Comparison of ENCODE assay signal across 8 cellular contexts in the genomic region with DNA sequence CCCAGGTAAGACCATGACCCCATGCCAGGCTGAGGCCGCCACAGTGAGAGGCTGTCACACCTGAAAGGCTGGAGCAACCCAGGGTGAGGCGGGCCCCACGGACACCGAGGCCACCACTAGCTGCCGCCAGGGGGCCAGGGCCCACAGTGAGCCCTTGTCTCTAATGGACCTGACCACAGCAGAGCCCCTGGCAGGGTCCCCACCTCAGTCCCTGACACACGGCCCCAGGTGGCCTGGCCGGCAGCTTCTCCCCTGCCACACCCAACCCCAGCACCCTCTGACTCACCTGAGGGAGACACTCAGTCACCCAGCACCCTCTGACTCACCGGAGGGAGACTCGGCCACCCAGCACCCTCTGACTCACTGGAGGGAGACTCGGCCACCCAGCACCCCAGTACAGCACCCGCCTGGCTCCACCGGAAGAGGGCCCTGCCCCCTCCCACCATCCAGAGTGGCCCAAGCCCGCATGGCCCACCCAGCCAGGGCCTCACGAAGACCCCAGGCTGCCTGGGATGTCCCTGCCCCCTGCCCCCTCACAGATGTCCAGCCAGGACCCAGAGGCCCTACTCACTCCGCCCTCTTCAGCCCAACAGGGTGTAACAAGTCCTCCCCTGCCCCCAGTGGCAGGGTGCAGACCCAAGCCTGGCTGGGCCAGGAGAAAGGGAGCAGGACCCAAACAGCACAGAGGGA. TPM values are rescaled to one million over a fixed set of nuclear protein-coding genes. Genes with fewer than 3 reads are reported as not detected.
DNase-seq lines count a peak whose midpoint lies in the region; ATAC-seq and TF ChIP-seq lines count a peak whose summit lies in the region.

No MANE protein-coding gene starts in this region.

- H3K4me2 ChIP-seq in SU-DHL-6 (ENCODE audit: low read depth, low read length, poor library complexity, severe bottlenecking): no peak overlapping the region

- no peak overlapping the region for H3K4me3 ChIP-seq in HEK293 (ENCODE audit: low read depth, low read length)
- H3K4me3 ChIP-seq in SU-DHL-6 (ENCODE audit: insufficient read depth, low read length, poor library complexity, severe bottlenecking): no peak overlapping the region
- peak overlapping the region; percentile 8 to 89 (median 28) for H3K4me3 ChIP-seq in esophagus squamous epithelium
- H3K4me3 ChIP-seq in tibial artery: no peak overlapping the region

- no peak overlapping the region for H3K4me3 Mint-ChIP-seq in natural killer cell treated with Interleukin-12 subunit alpha and Interleukin-12 subunit beta and Interleukin-15 and Interleukin-18, amount 100 ng/mL, for 72 hours

- intact Hi-C loops in esophagus squamous epithelium (cut with DNase I) (no loop called here), tibial artery (cut with DNase I; ENCODE audit: low total_unique reads) (no loop called here)

- no peak for DNase-seq in esophagus squamous epithelium (lab: John Stamatoyannopoulos, UW)
- DNase-seq in stimulated activated CD4-positive, alpha-beta T cell treated with anti-CD3 and anti-CD28 coated beads, Interleukin-2, amount 100 ng/mL, for 4 hours (ENCODE audit: low read depth): peak; percentile 54
- no peak for DNase-seq in natural killer cell treated with Interleukin-12 subunit alpha and Interleukin-12 subunit beta and Interleukin-15 and Interleukin-18, amount 100 ng/mL, for 72 hours (ENCODE audit: low spot score)
- no peak for DNase-seq in tibial artery
- no peak for DNase-seq in DMS 273 (lab: John Stamatoyannopoulos, UW; ENCODE audit: unreplicated experiment)
- no peak for DNase-seq in NCI-H1105 treated with DMSO at 0.1 percent for 48 hours (lab: John Stamatoyannopoulos, UW)

- POLR2A ChIA-PET in HEK293 (lab: Yijun Ruan, JAX): interaction anchor here (1.0 kb wide), 1 partner anchor 10 kb away, joined by 3 read pairs; no protein-coding TSS in a partner anchor

- no peaks in the 10 kb centered on the region for H3K9me2 ChIP-seq in SU-DHL-6 (replicated peaks; ENCODE audit: insufficient read depth, low read length)

- no peak overlapping the region for H2AFZ ChIP-seq in SU-DHL-6 (ENCODE audit: low read depth, low read length, severe bottlenecking)

- H3K36me3 Mint-ChIP-seq in natural killer cell treated with Interleukin-12 subunit alpha and Interleukin-12 subunit beta and Interleukin-15 and Interleukin-18, amount 100 ng/mL, for 72 hours: no peaks in the 10 kb centered on the region

- H3K27ac Mint-ChIP-seq in natural killer cell treated with Interleukin-12 subunit alpha and Interleukin-12 subunit beta and Interleukin-15 and Interleukin-18, amount 100 ng/mL, for 72 hours: no peak overlapping the region

- H3K27me3 Mint-ChIP-seq in natural killer cell treated with Interleukin-12 subunit alpha and Interleukin-12 subunit beta and Interleukin-15 and Interleukin-18, amount 100 ng/mL, for 72 hours: no peaks in the 10 kb centered on the region

- TF ChIP-seq CTCF in HEK293 (tag by site-specific recombination; IDR thresholded peaks at IDR 0.05): peak; percentile 41
- peak; percentile 35 for TF ChIP-seq CTCF in SU-DHL-6 (IDR thresholded peaks at IDR 0.05; ENCODE audit: insufficient read depth, low read length, poor library complexity, severe bottlenecking)
- peak in 4 of 6 experiments; percentile 24 to 40 (median 32) for TF ChIP-seq CTCF in esophagus squamous epithelium (IDR thresholded peaks at IDR 0.05)
- no peak for TF ChIP-seq CTCF in tibial artery (IDR thresholded peaks at IDR 0.05)

- CTCF ChIA-PET in HEK293 (lab: Yijun Ruan, JAX): interaction anchor here (0.6 to 1.0 kb wide), 6 partner anchors 18 to 257 kb away, joined by 3 to 5 read pairs (median 3); no protein-coding TSS in a partner anchor

- H3K4me1 ChIP-seq in HEK293 (ENCODE audit: control insufficient read depth, insufficient read depth, low read length): peaks cover 7% of the 10 kb centered on the region
- peaks cover 40 to 64% (median 50%) of the 10 kb centered on the region in 3 donors for H3K4me1 ChIP-seq in esophagus squamous epithelium
- H3K4me1 ChIP-seq in tibial artery: peaks cover 0 to 50% (median 34%) of the 10 kb centered on the region in 4 donors

- TF ChIP-seq POLR2A in esophagus squamous epithelium (IDR thresholded peaks at IDR 0.05): no peak

- peaks cover 6% of the 10 kb centered on the region; the same call in 1 of the 2 replicates for H3K79me2 ChIP-seq in SU-DHL-6 (ENCODE audit: insufficient read depth, low read length)

- H3K27ac ChIP-seq in HEK293 (ENCODE audit: extremely low read depth, low read depth, low read length) (0 out of 2 replicates have a peak overlapping the region, but pooled peaks have one; percentile 5), SU-DHL-6 (ENCODE audit: low read depth, low read length) (no peak overlapping the region), esophagus squamous epithelium (peak overlapping the region; percentile 92 to 95 (median 94)), tibial artery (no peak overlapping the region)

- H3K9me3 ChIP-seq in HEK293 (ENCODE audit: control insufficient read depth, insufficient read depth, low read depth, low read length) (no peaks in the 10 kb centered on the region), SU-DHL-6 (ENCODE audit: insufficient read depth, low read length) (no peaks in the 10 kb centered on the region), esophagus squamous epithelium (no peaks in the 10 kb centered on the region), tibial artery (no peaks in the 10 kb centered on the region)

- H3K9me3 Mint-ChIP-seq in natural killer cell treated with Interleukin-12 subunit alpha and Interleukin-12 subunit beta and Interleukin-15 and Interleukin-18, amount 100 ng/mL, for 72 hours: no peaks in the 10 kb centered on the region

- H4K20me1 ChIP-seq in SU-DHL-6 (ENCODE audit: low read depth, low read length): no peaks in the 10 kb centered on the region

- no peaks in the 10 kb centered on the region for H3K27me3 ChIP-seq in SU-DHL-6 (ENCODE audit: low read length)
- H3K27me3 ChIP-seq in esophagus squamous epithelium: no peaks in the 10 kb centered on the region
- no peaks in the 10 kb centered on the region for H3K27me3 ChIP-seq in tibial artery

- WGBS in esophagus squamous epithelium, 2 donors: 30 to 76% methylated on average over 6 to 9 of the region's 15 CpGs

- H3K36me3 ChIP-seq in HEK293 (ENCODE audit: control insufficient read depth in 2 of 2, insufficient read depth in 1 of 2, low read length in 2 of 2) (peaks cover 0 to 49% of the 10 kb centered on the region in 2 experiments; a peak in 2 of 3 replicates), SU-DHL-6 (ENCODE audit: low read length) (no peaks in the 10 kb centered on the region), esophagus squamous epithelium (peaks cover 0 to 28% (median 17%) of the 10 kb centered on the region in 3 donors), tibial artery (peaks cover 0 to 24% (median 18%) of the 10 kb centered on the region in 3 donors)

- no peak for ATAC-seq in natural killer cell treated with Interleukin-12 subunit alpha and Interleukin-12 subunit beta and Interleukin-15 and Interleukin-18, amount 100 ng/mL, for 72 hours

- peaks cover 0 to 13% of the 10 kb centered on the region in 2 donors for H3K4me1 Mint-ChIP-seq in natural killer cell treated with Interleukin-12 subunit alpha and Interleukin-12 subunit beta and Interleukin-15 and Interleukin-18, amount 100 ng/mL, for 72 hours (ENCODE audit: low read depth in 2 of 2)

- no peak overlapping the region for H3K9ac ChIP-seq in SU-DHL-6 (ENCODE audit: low read length)

- H3F3A ChIP-seq in SU-DHL-6 (ENCODE audit: insufficient read depth): no peaks in the 10 kb centered on the region

TF ChIP-seq in HEK293, 187 proteins besides CTCF, POLR2A, EP300 and RAD21 (continues in another document):
- TF ChIP-seq ZNF610 (tag by site-specific recombination; IDR thresholded peaks at IDR 0.05; ENCODE audit: borderline replicate concordance) (no peak), ZNF10 (tag by site-specific recombination; IDR thresholded peaks at IDR 0.05) (no peak), ZNF530 (tag by site-specific recombination; IDR thresholded peaks at IDR 0.05; ENCODE audit: low read depth) (no peak), ZFP69B (tag by site-specific recombination; IDR thresholded peaks at IDR 0.05) (peak; percentile 97)
- TF ChIP-seq, protein P1, sequence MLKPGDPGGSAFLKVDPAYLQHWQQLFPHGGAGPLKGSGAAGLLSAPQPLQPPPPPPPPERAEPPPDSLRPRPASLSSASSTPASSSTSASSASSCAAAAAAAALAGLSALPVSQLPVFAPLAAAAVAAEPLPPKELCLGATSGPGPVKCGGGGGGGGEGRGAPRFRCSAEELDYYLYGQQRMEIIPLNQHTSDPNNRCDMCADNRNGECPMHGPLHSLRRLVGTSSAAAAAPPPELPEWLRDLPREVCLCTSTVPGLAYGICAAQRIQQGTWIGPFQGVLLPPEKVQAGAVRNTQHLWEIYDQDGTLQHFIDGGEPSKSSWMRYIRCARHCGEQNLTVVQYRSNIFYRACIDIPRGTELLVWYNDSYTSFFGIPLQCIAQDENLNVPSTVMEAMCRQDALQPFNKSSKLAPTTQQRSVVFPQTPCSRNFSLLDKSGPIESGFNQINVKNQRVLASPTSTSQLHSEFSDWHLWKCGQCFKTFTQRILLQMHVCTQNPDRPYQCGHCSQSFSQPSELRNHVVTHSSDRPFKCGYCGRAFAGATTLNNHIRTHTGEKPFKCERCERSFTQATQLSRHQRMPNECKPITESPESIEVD (tag by site-specific recombination; IDR thresholded peaks at IDR 0.05): no peak

RNA-seq across cellular contexts. Expression of a gene that starts 4.4 kb away (rescaled TPM):
- 100 to 1,000 TPM in 1 of 4 donors, 10 to 100 TPM in 3; 63.5 to 111 (median 88.0) TPM for total RNA-seq in esophagus squamous epithelium
- 10 to 100 TPM; 29.4 to 66.5 TPM for total RNA-seq in natural killer cell treated with Interleukin-12 subunit alpha and Interleukin-12 subunit beta and Interleukin-15 and Interleukin-18, amount 100 ng/mL, for 72 hours

RNA-seq across cellular contexts. Expression of a gene that starts 13.5 kb away (rescaled TPM):
- total RNA-seq in esophagus squamous epithelium: 10 to 100 TPM in 2 of 4 donors, 1 to 10 TPM in 1, under 1 TPM in 1; 0.45 to 33.8 (median 12.8) TPM
- total RNA-seq in natural killer cell treated with Interleukin-12 subunit alpha and Interleukin-12 subunit beta and Interleukin-15 and Interleukin-18, amount 100 ng/mL, for 72 hours: not detected

RNA-seq across cellular contexts. Expression of a gene that starts 13.7 kb away (rescaled TPM):
- total RNA-seq in esophagus squamous epithelium: under 1 TPM; 0.13 to 0.57 (median 0.30) TPM
- under 1 TPM; 0.81 to 0.89 TPM for total RNA-seq in natural killer cell treated with Interleukin-12 subunit alpha and Interleukin-12 subunit beta and Interleukin-15 and Interleukin-18, amount 100 ng/mL, for 72 hours

RNA-seq across cellular contexts. Expression of a gene that starts 20.2 kb away (rescaled TPM):
- 10 to 100 TPM; 27.7 to 75.2 (median 33.4) TPM for total RNA-seq in esophagus squamous epithelium
- 10 to 100 TPM; 15.7 to 20.1 TPM for total RNA-seq in natural killer cell treated with Interleukin-12 subunit alpha and Interleukin-12 subunit beta and Interleukin-15 and Interleukin-18, amount 100 ng/mL, for 72 hours

RNA-seq across cellular contexts. Expression of a gene that starts 20.4 kb away (rescaled TPM):
- total RNA-seq in esophagus squamous epithelium: 10 to 100 TPM; 61.5 to 82.0 (median 63.6) TPM
- 100 to 1,000 TPM; 122 to 204 TPM for total RNA-seq in natural killer cell treated with Interleukin-12 subunit alpha and Interleukin-12 subunit beta and Interleukin-15 and Interleukin-18, amount 100 ng/mL, for 72 hours

Comparison
In these comparisons a context has a peak if more than half of its experiments do, and no peak if none do; other contexts are left out.
1. H3K27ac ChIP-seq: peak in HEK293 (single experiment) and esophagus squamous epithelium (4 of 4); none in SU-DHL-6 (single experiment) and tibial artery (0 of 2).
2. H3K4me3 ChIP-seq: peak in esophagus squamous epithelium (4 of 4); none in HEK293 (single experiment), SU-DHL-6 (single experiment) and tibial artery (0 of 2).
3. CTCF ChIP-seq: peak in HEK293 (single experiment), SU-DHL-6 (single experiment) and esophagus squamous epithelium (4 of 6); none in tibial artery (0 of 2).